22 cellular contexts compared by ENCODE assay signal in genomic region chr5:169798906-169799660, GRCh38.
DNase-seq lines count a peak whose midpoint lies in the region; ATAC-seq, FAIRE-seq and TF ChIP-seq lines count a peak whose summit lies in the region.
"Had no signal": no experiment of that assay in that cellular context is flagged by ENCODE, and none has a peak within 500 bp of the region (broad histone marks: within the 10 kb centered on the region; RNA-seq: fewer than 3 reads in every experiment).

No MANE protein-coding gene starts in this region.

- WGBS in esophagus muscularis mucosa = 94% methylated on average over 4 of the region's 4 CpGs
- 85 to 91% methylated on average over 4 of the region's 4 CpGs for WGBS in lower leg skin, 2 donors

- no peak for FAIRE-seq in GM12891 (lab: Jason Lieb, UNC)

- no TSS peak for BruUV-seq in PC-9 (replicated peaks; lab: Mats Ljungman, UMichigan)

- DNase-seq in GM23338 (ENCODE audit: low spot score) (no peak), PC-9 (peak in 1 of 2 experiments; percentile 76), esophagus muscularis mucosa (ENCODE audit: extremely low spot score) (peak; percentile 3), GM19238 (ENCODE audit: insufficient read length, low spot score) (no peak), lower leg skin (ENCODE audit: low spot score in 2 of 2) (no peak), GM12891 (ENCODE audit: insufficient read length, low spot score) (no peak)
- DNase-seq: Calu3, DND-41, H7, NCI-H1092 treated with DMSO at 0.1 percent for 48 hours, NCI-H1436, NCI-H187 treated with DMSO at 0.1 percent for 48 hours, NCI-H2171 treated with DMSO at 0.1 percent for 48 hours, NCI-H345, NCI-H524, NCI-H748 treated with DMSO at 0.1 percent for 48 hours, SJCRH30 had no signal

- H2AFZ ChIP-seq in GM23338 = no peak overlapping the region
- peak overlapping the region; percentile 53; the same call in 1 of the 2 replicates for H2AFZ ChIP-seq in PC-9

- peaks cover 13% of the 10 kb centered on the region for H3K9me2 ChIP-seq in GM23338 (ENCODE audit: insufficient read depth)
- H3K9me2 ChIP-seq in PC-9 (ENCODE audit: insufficient read depth) = no peaks in the 10 kb centered on the region

- H4K20me1 ChIP-seq in GM23338 (replicated peaks; ENCODE audit: insufficient read depth) (no peaks in the 10 kb centered on the region), PC-9 (ENCODE audit: insufficient read depth) (no peaks in the 10 kb centered on the region)

- H3K9me3 ChIP-seq in PC-9 (ENCODE audit: insufficient read depth, low read depth) = no peaks in the 10 kb centered on the region
- no peaks in the 10 kb centered on the region for H3K9me3 ChIP-seq in esophagus muscularis mucosa
- no peaks in the 10 kb centered on the region for H3K9me3 ChIP-seq in neutrophil
- H3K9me3 ChIP-seq: SJCRH30 had no signal

- no peak for TF ChIP-seq POLR2A in esophagus muscularis mucosa (IDR thresholded peaks at IDR 0.05; ENCODE audit: low read depth)
- no peak for TF ChIP-seq POLR2A in lower leg skin (IDR thresholded peaks at IDR 0.05)
- no peak for TF ChIP-seq POLR2A in GM12891 (IDR thresholded peaks at IDR 0.05; ENCODE audit: low read depth, low read length)

- H3K27ac ChIP-seq in GM23338 (ENCODE audit: low read depth) = peak overlapping the region; percentile 47; the same call in 1 of the 2 replicates
- peak overlapping the region; percentile 93 for H3K27ac ChIP-seq in PC-9
- H3K27ac ChIP-seq in esophagus muscularis mucosa (replicated peaks in 1 of 4) = no peak overlapping the region
- peak overlapping the region; percentile 77 for H3K27ac ChIP-seq in neutrophil
- H3K27ac ChIP-seq: KMS-11, SJCRH30 had no signal

- H3K4me3 Mint-ChIP-seq in GM23338 = peak overlapping the region; percentile 14; the same call in 1 of the 3 replicates
- H3K4me3 Mint-ChIP-seq: IgD-negative memory B cell had no signal

- POLR2A ChIA-PET in PC-9 (lab: Charles Lee; ENCODE audit: unreplicated experiment) = no interaction called here

- H3K36me3 ChIP-seq in GM23338 (ENCODE audit: insufficient read depth) (no peaks in the 10 kb centered on the region), PC-9 (ENCODE audit: low read depth) (no peaks in the 10 kb centered on the region), esophagus muscularis mucosa (no peaks in the 10 kb centered on the region), neutrophil (peaks cover 33% of the 10 kb centered on the region)
- H3K36me3 ChIP-seq: SJCRH30 had no signal

- H3K27me3 ChIP-seq in GM23338 (ENCODE audit: insufficient read depth) (no peaks in the 10 kb centered on the region), PC-9 (ENCODE audit: insufficient read depth, low read depth) (no peaks in the 10 kb centered on the region), esophagus muscularis mucosa (peaks cover 0 to 6% (median 0%) of the 10 kb centered on the region in 4 donors), neutrophil (no peaks in the 10 kb centered on the region)

- peaks cover 2% of the 10 kb centered on the region for H3K27me3 Mint-ChIP-seq in GM23338 (ENCODE audit: insufficient read depth, low read depth, poor library complexity)
- H3K27me3 Mint-ChIP-seq: IgD-negative memory B cell had no signal

- no peak for ATAC-seq in GM23338
- ATAC-seq in HG03095 (IDR thresholded peaks at IDR 0.05; ENCODE audit: unreplicated experiment) = no peak
- ATAC-seq: SK-N-SH treated with all-trans-retinoic acid at 6 μM for 48 hours had no signal

- H3K4me3 ChIP-seq in GM23338 = peak overlapping the region; percentile 5; the same call in 1 of the 2 replicates
- no peak overlapping the region for H3K4me3 ChIP-seq in PC-9
- no peak overlapping the region for H3K4me3 ChIP-seq in esophagus muscularis mucosa
- H3K4me3 ChIP-seq in neutrophil (ENCODE audit: low read depth in 1 of 2, low read length in 1 of 2) = peak overlapping the region in 1 of 2 experiments; percentile 13
- no peak overlapping the region for H3K4me3 ChIP-seq in lower leg skin (ENCODE audit: low read depth, poor library complexity, severe bottlenecking)
- H3K4me3 ChIP-seq: SJCRH30 had no signal

- H3K36me3 Mint-ChIP-seq in GM23338 (ENCODE audit: low read depth) = no peaks in the 10 kb centered on the region; the same call in 2 of the 3 replicates

- intact Hi-C loops in PC-9 (cut with micrococcal nuclease; ENCODE audit: unreplicated experiment) (no loop called here), esophagus muscularis mucosa (cut with DNase I) (no loop called here), lower leg skin (cut with DNase I; ENCODE audit: low total_unique reads) (no loop called here)

- H3K4me2 ChIP-seq in GM23338 = peak overlapping the region; percentile 42
- H3K4me2 ChIP-seq in PC-9 = peak overlapping the region; percentile 58
- H3K4me2 ChIP-seq: KMS-11 had no signal

- peak overlapping the region; percentile 90 for H3K27ac Mint-ChIP-seq in GM23338

- H3K79me2 ChIP-seq in GM23338 (replicated peaks; ENCODE audit: insufficient read depth) (no peaks in the 10 kb centered on the region), PC-9 (ENCODE audit: low read depth) (no peaks in the 10 kb centered on the region)

- TF ChIP-seq EP300 in esophagus muscularis mucosa (IDR thresholded peaks at IDR 0.05) = no peak

- H3K9me3 Mint-ChIP-seq in GM23338 = no peaks in the 10 kb centered on the region; the same call in 2 of the 3 replicates
- H3K9me3 Mint-ChIP-seq: IgD-negative memory B cell had no signal

- CTCF ChIA-PET in PC-9 (lab: Charles Lee) = no interaction called here

- peaks cover 17% of the 10 kb centered on the region for H3K4me1 ChIP-seq in GM23338 (ENCODE audit: insufficient read depth)
- peaks cover 85% of the 10 kb centered on the region for H3K4me1 ChIP-seq in PC-9 (replicated peaks; ENCODE audit: insufficient read depth)
- H3K4me1 ChIP-seq in esophagus muscularis mucosa = no peaks in the 10 kb centered on the region
- peaks cover 51 to 68% of the 10 kb centered on the region in 2 experiments for H3K4me1 ChIP-seq in neutrophil (ENCODE audit: control insufficient read depth in 1 of 2, insufficient read depth in 1 of 2, low read depth in 1 of 2, low read length in 1 of 2)
- H3K4me1 ChIP-seq: SJCRH30 had no signal

- TF ChIP-seq CTCF in GM23338 (conservative IDR thresholded peaks at IDR 0.05; ENCODE audit: low read depth in 2 of 2) (no peak), PC-9 (conservative IDR thresholded peaks at IDR 0.05) (no peak), esophagus muscularis mucosa (IDR thresholded peaks at IDR 0.05) (no peak), neutrophil (IDR thresholded peaks at IDR 0.05) (no peak), lower leg skin (IDR thresholded peaks at IDR 0.05) (no peak)

- H3K4me1 Mint-ChIP-seq in GM23338 = peaks cover 22% of the 10 kb centered on the region

- H3F3A ChIP-seq in GM23338 (replicated peaks; ENCODE audit: low read depth) = no peaks in the 10 kb centered on the region
- peaks cover 44% of the 10 kb centered on the region for H3F3A ChIP-seq in PC-9 (ENCODE audit: insufficient read depth, low read depth)

TF ChIP-seq in GM23338, 12 proteins besides CTCF, POLR2A, EP300 and RAD21 (continues in another document):
- TF ChIP-seq ZNF331 (CRISPR knock-in tag; IDR thresholded peaks at IDR 0.05; ENCODE audit: low read depth) (no peak), ETS1 (IDR thresholded peaks at IDR 0.05) (no peak)

TF ChIP-seq in GM12891, 5 proteins besides CTCF, POLR2A, EP300 and RAD21:
- TF ChIP-seq SPI1 (IDR thresholded peaks at IDR 0.05; ENCODE audit: low read depth, low read length) (no peak), POU2F2 (IDR thresholded peaks at IDR 0.05; ENCODE audit: low read depth, low read length) (no peak), TAF1 (IDR thresholded peaks at IDR 0.05; ENCODE audit: low read depth, low read length) (no peak), POLR2AphosphoS5 (IDR thresholded peaks at IDR 0.05; ENCODE audit: low read depth, low read length) (no peak)

Comparison
In these comparisons a context has a peak if more than half of its experiments do, and no peak if none do; other contexts are left out.
1. H3K27ac ChIP-seq: peak in GM23338 (single experiment), PC-9 (single experiment) and neutrophil (single experiment); none in esophagus muscularis mucosa (0 of 4).